In the genomic region with DNA sequence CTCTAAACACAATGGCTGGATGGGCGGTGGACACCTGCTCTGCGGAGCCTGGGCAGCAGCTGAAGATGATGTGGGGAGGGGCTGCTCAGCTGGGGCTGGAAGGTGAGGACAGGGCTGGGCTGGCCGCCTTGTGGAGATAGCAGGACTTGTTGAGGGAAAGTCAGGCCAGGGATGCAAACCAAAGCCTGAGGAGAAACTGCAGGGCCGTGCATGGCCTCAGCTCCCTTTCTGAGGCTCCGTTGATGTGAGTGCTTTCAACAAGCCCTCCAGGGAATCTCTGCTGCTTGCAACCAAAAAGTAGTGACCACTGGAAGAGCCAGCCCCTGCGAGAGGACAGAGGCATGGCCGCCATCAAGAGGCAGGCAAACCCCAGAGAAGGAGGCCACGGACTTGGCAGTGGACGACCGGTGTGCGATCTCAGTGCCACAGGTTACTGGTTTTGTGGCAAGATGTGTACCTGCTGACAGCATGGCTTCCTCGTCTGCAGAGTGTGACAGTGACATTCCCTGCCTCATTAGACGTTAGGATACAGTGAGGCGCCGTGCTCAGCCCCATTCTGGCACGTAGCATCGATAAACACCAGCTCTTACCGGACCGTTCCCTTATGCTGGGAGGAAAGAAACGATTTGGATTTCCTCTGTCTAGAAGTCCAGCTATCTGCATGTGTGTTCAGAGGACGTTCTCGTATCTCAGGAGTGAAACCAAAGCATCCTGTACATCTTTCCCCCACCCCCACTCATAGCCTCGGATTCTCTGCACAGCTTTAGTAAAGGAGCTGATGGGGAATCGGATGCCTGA, we compare ENCODE assay signal across 8 cellular contexts. TPM values are rescaled to one million over a fixed set of nuclear protein-coding genes. Genes with fewer than 3 reads are reported as not detected.
A peak's percentile ranks its signal among the peaks of the same experiment; 100 is the strongest.
DNase-seq lines count a peak whose midpoint lies in the region; ATAC-seq and TF ChIP-seq lines count a peak whose summit lies in the region.

No MANE protein-coding gene starts in this region.

- H3K27me3 ChIP-seq in ACC112 (ENCODE audit: insufficient read depth, low read length) (no peaks in the 10 kb centered on the region), brain microvascular endothelial cell (replicated peaks) (no peaks in the 10 kb centered on the region), mucosa of rectum (ENCODE audit: control insufficient read depth in 2 of 2, insufficient read depth in 2 of 2, low read length in 2 of 2) (peaks cover 0 to 2% of the 10 kb centered on the region in 2 donors)

- peaks cover 25% of the 10 kb centered on the region for H3K27me3 Mint-ChIP-seq in IgD-negative memory B cell

- no peak overlapping the region for H3K27ac ChIP-seq in ACC112 (ENCODE audit: low read depth, low read length)
- no peak overlapping the region for H3K27ac ChIP-seq in brain microvascular endothelial cell
- H3K27ac ChIP-seq in mucosa of rectum (ENCODE audit: low read depth in 2 of 2, low read length in 2 of 2) = peak overlapping the region in 1 of 2 donors; percentile 71

- no peaks in the 10 kb centered on the region for H3K79me2 ChIP-seq in ACC112 (ENCODE audit: control insufficient read depth, insufficient read depth, low read length, unreplicated experiment)

- TF ChIP-seq CTCF in brain microvascular endothelial cell (IDR thresholded peaks at IDR 0.05; ENCODE audit: low read depth, low read length, missing control alignments) (no peak), omental fat pad (IDR thresholded peaks at IDR 0.05) (no peak)

- ATAC-seq in omental fat pad (ENCODE audit: low FRiP score) = no peak
- ATAC-seq in GM21447 (IDR thresholded peaks at IDR 0.05; ENCODE audit: unreplicated experiment) = no peak
- no peak for ATAC-seq in HG02610 (IDR thresholded peaks at IDR 0.05; ENCODE audit: unreplicated experiment)

- DNase-seq in brain microvascular endothelial cell = no peak
- DNase-seq in omental fat pad (ENCODE audit: low spot score) = no peak
- DNase-seq in effector CD4-positive, alpha-beta T cell = no peak

- H3K36me3 Mint-ChIP-seq in IgD-negative memory B cell = peaks cover 1% of the 10 kb centered on the region

- H3K36me3 ChIP-seq in ACC112 (ENCODE audit: insufficient read depth, low read length) = no peaks in the 10 kb centered on the region
- no peaks in the 10 kb centered on the region for H3K36me3 ChIP-seq in brain microvascular endothelial cell (replicated peaks)
- no peaks in the 10 kb centered on the region for H3K36me3 ChIP-seq in mucosa of rectum (ENCODE audit: control insufficient read depth in 2 of 2, insufficient read depth in 2 of 2, low read length in 2 of 2)

- H2AFZ ChIP-seq in ACC112 (ENCODE audit: low read length, unreplicated experiment) = peak overlapping the region; percentile 83

- in situ Hi-C loops in brain microvascular endothelial cell (cut with HindIII; ENCODE audit: low pct_ligation_motif_present, low sequenced_read_pairs) = no loop called here

- H3K4me3 Mint-ChIP-seq in IgD-negative memory B cell = peak overlapping the region; percentile 80 to 95 (median 90)

- peak overlapping the region; percentile 79 for H3K4me3 ChIP-seq in ACC112 (ENCODE audit: low read depth, low read length)
- peak overlapping the region; percentile 57 for H3K4me3 ChIP-seq in brain microvascular endothelial cell (ENCODE audit: low read depth, low read length)
- peak overlapping the region; percentile 68 to 84 for H3K4me3 ChIP-seq in mucosa of rectum (ENCODE audit: low read length in 2 of 2)

- peak overlapping the region in 1 of 3 donors; percentile 82 for H3K27ac Mint-ChIP-seq in IgD-negative memory B cell

- peaks cover 2 to 9% (median 5%) of the 10 kb centered on the region in 3 donors for H3K4me1 Mint-ChIP-seq in IgD-negative memory B cell

- H3K9me3 Mint-ChIP-seq in IgD-negative memory B cell = no peaks in the 10 kb centered on the region

- H3K9ac ChIP-seq in mucosa of rectum (ENCODE audit: low read depth in 1 of 2, low read length in 2 of 2) = peak overlapping the region; percentile 55 to 60

- no peaks in the 10 kb centered on the region for H3K9me3 ChIP-seq in mucosa of rectum (ENCODE audit: control insufficient read depth in 2 of 2, low read length in 2 of 2)

- no peaks in the 10 kb centered on the region for H3K4me1 ChIP-seq in ACC112 (ENCODE audit: control insufficient read depth, insufficient read depth, low read length, unreplicated experiment)
- peaks cover 9 to 14% of the 10 kb centered on the region in 2 donors for H3K4me1 ChIP-seq in mucosa of rectum (ENCODE audit: control insufficient read depth in 2 of 2, insufficient read depth in 2 of 2, low read length in 2 of 2)

RNA-seq across cellular contexts. Expression of gene ERMARD, which starts 37.9 kb away (rescaled TPM):
- 9.0 TPM for polyA plus RNA-seq in IgD-negative memory B cell
- 10 to 100 TPM; 11.9 to 30.3 (median 20.2) TPM for total RNA-seq in omental fat pad

RNA-seq across cellular contexts. Expression of gene DYNLT2, which starts 38.0 kb away (rescaled TPM):
- polyA plus RNA-seq in IgD-negative memory B cell = 1.0 TPM
- 1 to 10 TPM in 3 of 4 donors, under 1 TPM in 1; 0.94 to 2.5 (median 2.1) TPM for total RNA-seq in omental fat pad
